ENCODE assay signal across 20 cellular contexts in the genomic region with DNA sequence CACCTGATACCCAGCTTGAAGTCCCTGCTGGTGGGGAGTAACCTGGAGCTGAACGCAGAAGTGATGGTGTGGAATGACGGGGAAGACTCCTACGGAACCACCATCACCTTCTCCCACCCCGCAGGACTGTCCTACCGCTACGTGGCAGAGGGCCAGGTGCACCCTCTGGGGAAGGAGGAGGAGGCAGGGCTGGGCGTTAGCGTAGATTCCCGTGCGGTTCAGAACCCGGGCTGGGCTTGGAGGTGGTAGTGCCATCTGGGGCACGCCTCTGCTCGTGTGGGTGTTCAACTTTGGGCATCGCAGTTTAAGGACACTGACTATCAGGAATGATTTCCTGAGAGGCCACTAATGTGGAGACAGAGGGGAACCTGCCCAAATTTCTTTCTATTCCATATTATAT. TPM values are rescaled to one million over a fixed set of nuclear protein-coding genes. Genes with fewer than 3 reads are reported as not detected.
DNase-seq lines count a peak whose midpoint lies in the region; ATAC-seq and TF ChIP-seq lines count a peak whose summit lies in the region.
"Had no signal": no experiment of that assay in that cellular context is flagged by ENCODE, and none has a peak within 500 bp of the region (broad histone marks: within the 10 kb centered on the region; RNA-seq: fewer than 3 reads in every experiment).

No MANE protein-coding gene starts in this region.

- H3K4me3 Mint-ChIP-seq in natural killer cell treated with Interleukin-12 subunit alpha and Interleukin-12 subunit beta and Interleukin-15 and Interleukin-18, amount 100 ng/mL, for 72 hours = no peak overlapping the region
- H3K4me3 Mint-ChIP-seq: CD14-positive monocyte; CD4-positive, alpha-beta memory T cell; CD4-positive, CD25-positive, alpha-beta regulatory T cell had no signal

- H3K36me3 ChIP-seq in H7 (replicated peaks; ENCODE audit: control insufficient read depth, insufficient read depth, low read length) (no peaks in the 10 kb centered on the region), neutrophil (peaks cover 91% of the 10 kb centered on the region), Peyer's patch (no peaks in the 10 kb centered on the region)
- H3K36me3 ChIP-seq: BE2C, BLaER1 had no signal

- H3K27ac ChIP-seq in neutrophil (peak overlapping the region; percentile 27), Peyer's patch (no peak overlapping the region)
- H3K27ac ChIP-seq: BLaER1 had no signal

- no peaks in the 10 kb centered on the region for H3K9me3 Mint-ChIP-seq in natural killer cell treated with Interleukin-12 subunit alpha and Interleukin-12 subunit beta and Interleukin-15 and Interleukin-18, amount 100 ng/mL, for 72 hours

- H3K36me3 Mint-ChIP-seq in natural killer cell treated with Interleukin-12 subunit alpha and Interleukin-12 subunit beta and Interleukin-15 and Interleukin-18, amount 100 ng/mL, for 72 hours = no peaks in the 10 kb centered on the region
- H3K36me3 Mint-ChIP-seq: CD4-positive, alpha-beta memory T cell; CD4-positive, CD25-positive, alpha-beta regulatory T cell had no signal

- no peak for ATAC-seq in natural killer cell treated with Interleukin-12 subunit alpha and Interleukin-12 subunit beta and Interleukin-15 and Interleukin-18, amount 100 ng/mL, for 72 hours

- H3K27me3 ChIP-seq in H7 (ENCODE audit: control insufficient read depth, insufficient read depth, low read length) (no peaks in the 10 kb centered on the region), neutrophil (no peaks in the 10 kb centered on the region), Peyer's patch (no peaks in the 10 kb centered on the region)
- H3K27me3 ChIP-seq: BLaER1 had no signal

- no peaks in the 10 kb centered on the region for H3K27me3 Mint-ChIP-seq in natural killer cell treated with Interleukin-12 subunit alpha and Interleukin-12 subunit beta and Interleukin-15 and Interleukin-18, amount 100 ng/mL, for 72 hours

- H3K27ac Mint-ChIP-seq in natural killer cell treated with Interleukin-12 subunit alpha and Interleukin-12 subunit beta and Interleukin-15 and Interleukin-18, amount 100 ng/mL, for 72 hours = peak overlapping the region in 1 of 2 donors; percentile 62
- H3K27ac Mint-ChIP-seq: CD4-positive, alpha-beta memory T cell; CD4-positive, CD25-positive, alpha-beta regulatory T cell had no signal

- no peak for TF ChIP-seq CTCF in neutrophil (IDR thresholded peaks at IDR 0.05)
- no peak for TF ChIP-seq CTCF in Peyer's patch (IDR thresholded peaks at IDR 0.05)

- H3K4me1 Mint-ChIP-seq in natural killer cell treated with Interleukin-12 subunit alpha and Interleukin-12 subunit beta and Interleukin-15 and Interleukin-18, amount 100 ng/mL, for 72 hours (ENCODE audit: low read depth in 2 of 2) = peaks cover 6 to 15% of the 10 kb centered on the region in 2 donors
- H3K4me1 Mint-ChIP-seq: CD4-positive, alpha-beta memory T cell; CD4-positive, CD25-positive, alpha-beta regulatory T cell had no signal

- DNase-seq in H7 (peak; percentile 40), RPMI8226 (peak; percentile 54), NCI-H1417 (lab: John Stamatoyannopoulos, UW) (no peak), Peyer's patch (no peak), NCI-H1092 (lab: John Stamatoyannopoulos, UW) (no peak)
- no peak for DNase-seq in natural killer cell treated with Interleukin-12 subunit alpha and Interleukin-12 subunit beta and Interleukin-15 and Interleukin-18, amount 100 ng/mL, for 72 hours (ENCODE audit: low spot score)
- DNase-seq: 8988T; ACHN; BE2C; C1 segment of cervical spinal cord; CD4-positive, alpha-beta memory T cell; CD4-positive, CD25-positive, alpha-beta regulatory T cell; CD8-positive, alpha-beta memory T cell; COR-L47; DMS79 treated with DMSO at 0.1 percent for 48 hours; GF-D8 had no signal

- peaks cover 4% of the 10 kb centered on the region for H3K9me3 ChIP-seq in neutrophil
- H3K9me3 ChIP-seq in Peyer's patch = no peaks in the 10 kb centered on the region
- H3K9me3 ChIP-seq: BE2C had no signal

- H3K4me3 ChIP-seq in H7 (ENCODE audit: insufficient read depth, low read depth, low read length) (no peak overlapping the region), neutrophil (ENCODE audit: low read depth in 1 of 2, low read length in 1 of 2) (no peak overlapping the region), Peyer's patch (no peak overlapping the region)
- H3K4me3 ChIP-seq: BLaER1 had no signal

- no peak for TF ChIP-seq POLR2A in Peyer's patch (IDR thresholded peaks at IDR 0.05)

- H3K4me1 ChIP-seq in neutrophil (ENCODE audit: control insufficient read depth in 1 of 2, insufficient read depth in 1 of 2, low read depth in 1 of 2, low read length in 1 of 2) = peaks cover 28 to 32% of the 10 kb centered on the region in 2 experiments
- H3K4me1 ChIP-seq in Peyer's patch = no peaks in the 10 kb centered on the region
- H3K4me1 ChIP-seq: BE2C had no signal

RNA-seq across cellular contexts. Expression of gene ITGAX, which starts 18.3 kb away (rescaled TPM):
- total RNA-seq in H7 (2014; rRNA removed; shearing (Covaris generic)) = 0.26 and 0.80 TPM in 2 replicates
- 10 to 100 TPM in 1 of 4 donors, 1 to 10 TPM in 1, under 1 TPM in 1, not detected in 1; 0.70 to 18.2 (median 2.5) TPM for total RNA-seq in Peyer's patch
- total RNA-seq in natural killer cell treated with Interleukin-12 subunit alpha and Interleukin-12 subunit beta and Interleukin-15 and Interleukin-18, amount 100 ng/mL, for 72 hours = 100 to 1,000 TPM in 1 of 2 donors, 10 to 100 TPM in 1; 62.1 to 124 TPM
- total RNA-seq: A673 had no signal

RNA-seq across cellular contexts. Expression of gene ITGAD, which starts 19.9 kb away (rescaled TPM):
- total RNA-seq in H7 (2014; rRNA removed; shearing (Covaris generic)) = not detected in 2 replicates
- total RNA-seq in Peyer's patch = under 1 TPM in 1 of 4 donors, not detected in 3; 0.83 TPM
- under 1 TPM in 1 of 2 donors, not detected in 1; 0.47 TPM for total RNA-seq in natural killer cell treated with Interleukin-12 subunit alpha and Interleukin-12 subunit beta and Interleukin-15 and Interleukin-18, amount 100 ng/mL, for 72 hours
- total RNA-seq: A673; CD4-positive, alpha-beta memory T cell; CD4-positive, CD25-positive, alpha-beta regulatory T cell; CD8-positive, alpha-beta memory T cell had no signal

RNA-seq across cellular contexts. Expression of gene COX6A2, which starts 54.9 kb away (rescaled TPM):
- not detected in 2 replicates for total RNA-seq in H7 (2014; rRNA removed; shearing (Covaris generic))
- total RNA-seq in Peyer's patch = not detected
- total RNA-seq in natural killer cell treated with Interleukin-12 subunit alpha and Interleukin-12 subunit beta and Interleukin-15 and Interleukin-18, amount 100 ng/mL, for 72 hours = not detected
- total RNA-seq: A673; CD4-positive, alpha-beta memory T cell; CD4-positive, CD25-positive, alpha-beta regulatory T cell; CD8-positive, alpha-beta memory T cell had no signal

Comparison
In these comparisons a context has a peak if more than half of its experiments do, and no peak if none do; other contexts are left out.
1. DNase-seq: peak in H7 (single experiment) and RPMI8226 (single experiment); none in NCI-H1417 (0 of 3), Peyer's patch (0 of 3), natural killer cell treated with Interleukin-12 subunit alpha and Interleukin-12 subunit beta and Interleukin-15 and Interleukin-18, amount 100 ng/mL, for 72 hours (single experiment) and NCI-H1092 (single experiment).